In genomic region chr2:209299478-209299877, GRCh38 we compare ENCODE assay signal across 7 cellular contexts.
A peak's percentile ranks its signal among the peaks of the same experiment; 100 is the strongest.
DNase-seq lines count a peak whose midpoint lies in the region; FAIRE-seq and TF ChIP-seq lines count a peak whose summit lies in the region.
"Not testable (repeated sequence)": the region's sequence is repeated elsewhere in the genome, so short reads cannot be mapped to it uniquely, and the experiment has no call there.

No MANE protein-coding gene starts in this region.

- peak overlapping the region in 1 of 2 experiments; percentile 73; a peak in 3 of 4 replicates for H3K4me2 ChIP-seq in H1 (ENCODE audit: insufficient read depth in 1 of 2, low read depth in 2 of 2, low read length in 2 of 2)
- peak overlapping the region; percentile 42 for H3K4me2 ChIP-seq in neural progenitor cell

- not testable (repeated sequence) for H3K36me3 Mint-ChIP-seq in glutamatergic neuron (ENCODE audit: unreplicated experiment); neural progenitor cell

- H2BK20ac ChIP-seq in H1 (ENCODE audit: low read length), result not testable (repeated sequence)

- TF ChIP-seq POLR2A in H1 (IDR thresholded peaks at IDR 0.05; ENCODE audit: control extremely low read depth in 1 of 2, low read depth in 2 of 2, low read length in 2 of 2), result peak in 1 of 2 experiments; percentile 30; a peak in 1 of 3 replicates

- H3K79me1 ChIP-seq in H1 (ENCODE audit: low read depth, low read length), result not testable (repeated sequence)

- CTCF ChIA-PET in H1 (lab: Charles Lee; ENCODE audit: partially characterized antibody), result not testable (repeated sequence)

- not testable (repeated sequence) for H4K20me1 ChIP-seq in H1 (replicated peaks in 1 of 2; ENCODE audit: control insufficient read depth in 1 of 2, insufficient read depth in 2 of 2, low read length in 2 of 2); neural progenitor cell (ENCODE audit: low read depth)

- not testable (repeated sequence) for H3K23ac ChIP-seq in H1 (ENCODE audit: insufficient read length)

- not testable (repeated sequence) for H2BK5ac ChIP-seq in H1 (ENCODE audit: low read depth, low read length)

- not testable (repeated sequence) for H3K9me3 Mint-ChIP-seq in glutamatergic neuron (ENCODE audit: unreplicated experiment); neural progenitor cell

- DNase-seq in H7; H1 (ENCODE audit: low read depth in 1 of 2, low spot score in 2 of 2); glutamatergic neuron; neural progenitor cell (ENCODE audit: low spot score): not testable (repeated sequence)

- not testable (repeated sequence) for FAIRE-seq in H1 (lab: Jason Lieb, UNC)

- not testable (repeated sequence) for H2BK12ac ChIP-seq in H1 (ENCODE audit: low read depth, low read length)

- not testable (repeated sequence) for H4K5ac ChIP-seq in H1 (ENCODE audit: insufficient read length, low read depth, low read length)

- not testable (repeated sequence) for H3K27ac Mint-ChIP-seq in glutamatergic neuron (ENCODE audit: unreplicated experiment); neural progenitor cell

- H2BK120ac ChIP-seq in H1 (replicated peaks; ENCODE audit: low read depth, low read length), result not testable (repeated sequence)

- peak overlapping the region; percentile 21 for H3K4me3 Mint-ChIP-seq in glutamatergic neuron (ENCODE audit: unreplicated experiment)
- peak overlapping the region; percentile 9 for H3K4me3 Mint-ChIP-seq in neural progenitor cell

- H3F3A ChIP-seq in neural progenitor cell (ENCODE audit: low read depth), result not testable (repeated sequence)

- not testable (repeated sequence) for H3K27ac ChIP-seq in HUES6 (ENCODE audit: low read depth, low read length); H1 (ENCODE audit: low read depth, low read length); neural progenitor cell

- POLR2A ChIA-PET in H1 (lab: Charles Lee; ENCODE audit: partially characterized antibody), result interaction anchor here (2.8 kb wide), 1 partner anchor 9 kb away, joined by 19 read pairs; no protein-coding TSS in a partner anchor

- not testable (repeated sequence) for H4K8ac ChIP-seq in H1 (ENCODE audit: extremely low read depth, insufficient read depth, low read length)

- H2AFZ ChIP-seq in H1 (ENCODE audit: low read length); neural progenitor cell (replicated peaks): not testable (repeated sequence)

- not testable (repeated sequence) for H3K36me3 ChIP-seq in H7 (replicated peaks; ENCODE audit: control insufficient read depth, insufficient read depth, low read length); neural progenitor cell
- H3K36me3 ChIP-seq in HUES6 (ENCODE audit: control insufficient read depth, insufficient read depth, low read length) (peaks cover 25% of the 10 kb centered on the region), H1 (ENCODE audit: control insufficient read depth in 2 of 4, insufficient read depth in 4 of 4, low read length in 3 of 4) (peaks cover 0 to 26% (median 9%) of the 10 kb centered on the region in 4 experiments; a peak in 5 of 8 replicates)

- not testable (repeated sequence) for H3K27me3 ChIP-seq in H7 (ENCODE audit: control insufficient read depth, insufficient read depth, low read length); HUES6 (ENCODE audit: control insufficient read depth, insufficient read depth, low read length); H1 (replicated peaks in 1 of 4; ENCODE audit: control insufficient read depth in 3 of 4, extremely low read depth in 1 of 4, insufficient read depth in 3 of 4, low read length in 3 of 4)
- peaks cover 29% of the 10 kb centered on the region for H3K27me3 ChIP-seq in neural progenitor cell

- TF ChIP-seq EP300 in H1 (IDR thresholded peaks at IDR 0.05; ENCODE audit: borderline replicate concordance in 1 of 2, low read depth in 2 of 2, low read length in 2 of 2), result not testable (repeated sequence)

- TF ChIP-seq CTCF in H1 (IDR thresholded peaks at IDR 0.05; ENCODE audit: control extremely low read depth in 1 of 3, insufficient read depth in 1 of 3, low read depth in 1 of 3, low read length in 3 of 3); glutamatergic neuron (IDR thresholded peaks at IDR 0.05; ENCODE audit: partially characterized antibody, unreplicated experiment); neural progenitor cell (IDR thresholded peaks at IDR 0.05): not testable (repeated sequence)

- peaks cover 2 to 47% of the 10 kb centered on the region in 2 experiments; a peak in 3 of 4 replicates for H3K79me2 ChIP-seq in H1 (ENCODE audit: control insufficient read depth in 1 of 2, insufficient read depth in 2 of 2, low read length in 2 of 2)
- not testable (repeated sequence) for H3K79me2 ChIP-seq in neural progenitor cell (ENCODE audit: low read depth)

- not testable (repeated sequence) for H3K56ac ChIP-seq in H1 (replicated peaks; ENCODE audit: insufficient read length, low read depth, low read length)

- not testable (repeated sequence) for TF ChIP-seq RAD21 in H1 (IDR thresholded peaks at IDR 0.05 in 1 of 2, conservative IDR thresholded peaks at IDR 0.05 in 1 of 2; ENCODE audit: low read depth in 2 of 2, low read length in 2 of 2)

- H2AK5ac ChIP-seq in H1 (ENCODE audit: low read depth, low read length), result not testable (repeated sequence)

- not testable (repeated sequence) for H3K9me3 ChIP-seq in HUES6 (ENCODE audit: control insufficient read depth, insufficient read depth, low read depth, low read length); H1 (ENCODE audit: insufficient read depth in 2 of 2, low read depth in 1 of 2, low read length in 1 of 2); iPS-18c (ENCODE audit: control insufficient read depth, insufficient read depth, low read length); neural progenitor cell (ENCODE audit: low read depth)

- H3K9ac ChIP-seq in HUES6 (ENCODE audit: low read length) (peak overlapping the region; percentile 99), H1 (replicated peaks in 1 of 4; ENCODE audit: extremely low read depth in 1 of 4, low read depth in 3 of 4, low read length in 3 of 4) (peak overlapping the region in 1 of 4 experiments; percentile 63; a peak in 1 of 7 replicates)
- not testable (repeated sequence) for H3K9ac ChIP-seq in neural progenitor cell

- 18% methylated on average over 11 of the region's 11 CpGs; no CpG with 5 or more reads in 1 of the 2 experiments for WGBS in H1 (ENCODE audit: extremely low coverage in 1 of 2, insufficient coverage in 1 of 2, insufficient read length in 1 of 2, insufficient replicate concordance in 2 of 2, low coverage in 1 of 2, low lambda C conversion rate in 2 of 2, missing lambda C conversion rate in 1 of 2), 2 experiments

- H3K27me3 Mint-ChIP-seq in glutamatergic neuron (ENCODE audit: unreplicated experiment) (peaks cover 13% of the 10 kb centered on the region), neural progenitor cell (ENCODE audit: insufficient read depth, low read depth) (peaks cover 17% of the 10 kb centered on the region)

- H3K18ac ChIP-seq in H1 (ENCODE audit: extremely low read depth, low read length), result not testable (repeated sequence)

- not testable (repeated sequence) for H3K4me1 Mint-ChIP-seq in glutamatergic neuron (ENCODE audit: low read depth, unreplicated experiment); neural progenitor cell

- not testable (repeated sequence) for H3K14ac ChIP-seq in H1 (ENCODE audit: insufficient read length)

- H4K91ac ChIP-seq in H1 (replicated peaks; ENCODE audit: insufficient read length, low read length), result not testable (repeated sequence)

- peaks cover 27% of the 10 kb centered on the region for H3K4me1 ChIP-seq in HUES6 (ENCODE audit: control insufficient read depth, insufficient read depth, low read length)
- not testable (repeated sequence) for H3K4me1 ChIP-seq in H1 (replicated peaks in 1 of 4; ENCODE audit: control insufficient read depth in 3 of 4, insufficient read depth in 4 of 4, low read length in 3 of 4); neural progenitor cell

- H3K4me3 ChIP-seq in H7 (ENCODE audit: insufficient read depth, low read depth, low read length) (peak overlapping the region; percentile 51), HUES6 (ENCODE audit: low read depth, low read length) (peak overlapping the region; percentile 80), H1 (ENCODE audit: extremely low read depth in 1 of 4, insufficient read depth in 2 of 4, low read depth in 3 of 4, low read length in 4 of 4) (peak overlapping the region; percentile 26 to 81 (median 52); a peak in 7 of 8 replicates), iPS-11a (ENCODE audit: low read depth, low read length) (peak overlapping the region; percentile 20), iPS-18c (ENCODE audit: insufficient read depth, low read depth, low read length) (peak overlapping the region; percentile 43; the same call in 1 of the 2 replicates)
- not testable (repeated sequence) for H3K4me3 ChIP-seq in neural progenitor cell

- not testable (repeated sequence) for H2BK15ac ChIP-seq in H1 (ENCODE audit: low read length)

- H3K23me2 ChIP-seq in H1 (ENCODE audit: low read depth, low read length), result not testable (repeated sequence)

- not testable (repeated sequence) for H3K4ac ChIP-seq in H1 (replicated peaks; ENCODE audit: insufficient read length, low read depth, low read length)

TF ChIP-seq in H1, 55 proteins besides CTCF, POLR2A, EP300 and RAD21:
- TF ChIP-seq TAF1 (IDR thresholded peaks at IDR 0.05; ENCODE audit: low read depth, low read length), result 0 out of 2 replicates have a peak, but pooled peaks have one; percentile 20
TF ChIP-seq in H1: peak in this region for 1; not testable (repeated sequence) for 54.
